ENCODE assay signal across 31 cellular contexts in the genomic region with DNA sequence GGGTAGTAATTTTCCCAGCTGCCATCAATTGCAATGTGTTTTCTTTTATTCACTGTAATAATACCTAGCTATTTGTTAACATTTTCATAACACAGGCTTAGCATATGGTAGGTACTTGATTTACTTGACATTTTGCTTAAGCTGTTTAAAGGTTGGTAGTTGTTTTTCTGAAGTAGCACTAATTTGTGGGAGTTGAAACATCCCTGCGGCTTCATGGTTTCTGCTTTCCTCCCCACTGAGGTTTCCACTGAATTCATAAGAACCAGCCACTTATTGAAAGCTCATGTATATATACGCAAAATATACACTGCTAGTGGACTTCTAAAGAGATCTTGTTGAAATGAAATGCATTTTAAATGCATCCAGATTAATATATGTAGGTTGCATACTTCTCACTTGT.
"Had no signal": no experiment of that assay in that cellular context is flagged by ENCODE, and none has a peak within 500 bp of the region (broad histone marks: within the 10 kb centered on the region; RNA-seq: fewer than 3 reads in every experiment).

No MANE protein-coding gene starts in this region.

- H3K9me3 ChIP-seq: Peyer's patch, SJSA1, SK-N-SH had no signal

- H3K36me3 ChIP-seq: Peyer's patch, SJSA1 had no signal

- H3K4me1 ChIP-seq: Peyer's patch, SJSA1 had no signal

- ATAC-seq: PC-3 had no signal

- DNase-seq: Karpas-422, KBM-7, MM.1S, MV-4-11, NCI-H1092, NCI-H1105, NCI-H1436, NCI-H146, NCI-H1694, NCI-H187, NCI-H1930, NCI-H2029 treated with DMSO at 0.1 percent for 48 hours, NCI-H2081 treated with DMSO at 0.1 percent for 48 hours, NCI-H2107, NCI-H2171, NCI-H226, NCI-H446 treated with DMSO at 0.1 percent for 48 hours, NCI-H510A, NCI-H524 treated with DMSO at 0.1 percent for 48 hours, NCI-H526 treated with DMSO at 0.1 percent for 48 hours, NCI-H774, OCI-M1, PC-3, Peyer's patch, Right ventricle myocardium superior, RPMI8226, SHP77 treated with DMSO at 0.1 percent for 48 hours, SK-N-SH, SW 1271 had no signal

- H3K27ac ChIP-seq: KMS-11, Peyer's patch, SJSA1 had no signal

- H3K4me2 ChIP-seq: KMS-11, SK-N-SH had no signal

- H3K9ac ChIP-seq: KMS-11, SK-N-SH had no signal

- H3K4me3 ChIP-seq: Peyer's patch, SJSA1 had no signal

- H3K27me3 ChIP-seq: Peyer's patch, SJSA1 had no signal
